Comparison of ENCODE assay signal across 22 cellular contexts in genomic region chr7:96016056-96016455, GRCh38.
DNase-seq lines count a peak whose midpoint lies in the region; ATAC-seq and TF ChIP-seq lines count a peak whose summit lies in the region.
"Had no signal": no experiment of that assay in that cellular context is flagged by ENCODE, and none has a peak within 500 bp of the region (broad histone marks: within the 10 kb centered on the region; RNA-seq: fewer than 3 reads in every experiment).

No MANE protein-coding gene starts in this region.

- no peaks in the 10 kb centered on the region for H3K9me3 Mint-ChIP-seq in natural killer cell treated with Interleukin-12 subunit alpha and Interleukin-12 subunit beta and Interleukin-15 and Interleukin-18, amount 100 ng/mL, for 72 hours
- no peaks in the 10 kb centered on the region for H3K9me3 Mint-ChIP-seq in activated CD4-positive, alpha-beta memory T cell treated with anti-CD3 and anti-CD28 coated beads for 36 hours

- no peaks in the 10 kb centered on the region for H3K9me3 ChIP-seq in GM23248 (ENCODE audit: low read depth)

- TF ChIP-seq CTCF in GM10248 (IDR thresholded peaks at IDR 0.05; ENCODE audit: control extremely low read depth, extremely low read depth, low read depth, missing control alignments): no peak

- no peaks in the 10 kb centered on the region for H3F3A ChIP-seq in GM23248 (ENCODE audit: insufficient read depth)

- POLR2A ChIA-PET in GM10248 (lab: Yijun Ruan, JAX): no interaction called here
- POLR2A ChIA-PET in activated CD4-positive, alpha-beta memory T cell treated with anti-CD3 and anti-CD28 coated beads for 36 hours (lab: Charles Lee): no interaction called here

- no peaks in the 10 kb centered on the region for H3K36me3 Mint-ChIP-seq in natural killer cell treated with Interleukin-12 subunit alpha and Interleukin-12 subunit beta and Interleukin-15 and Interleukin-18, amount 100 ng/mL, for 72 hours
- H3K36me3 Mint-ChIP-seq in activated CD4-positive, alpha-beta memory T cell treated with anti-CD3 and anti-CD28 coated beads for 36 hours: no peaks in the 10 kb centered on the region
- H3K36me3 Mint-ChIP-seq: CD4-positive, alpha-beta memory T cell had no signal

- no peak overlapping the region for H3K4me2 ChIP-seq in GM23248 (ENCODE audit: unreplicated experiment)

- DNase-seq in AG20443 (ENCODE audit: low spot score) (peak; percentile 37), GM23248 (peak; percentile 33), myocyte (ENCODE audit: low read depth) (peak; percentile 79), GM10248 (ENCODE audit: extremely low spot score) (no peak), AML-193 (lab: John Stamatoyannopoulos, UW) (no peak)
- DNase-seq in natural killer cell treated with Interleukin-12 subunit alpha and Interleukin-12 subunit beta and Interleukin-15 and Interleukin-18, amount 100 ng/mL, for 72 hours (ENCODE audit: low spot score): no peak
- DNase-seq in activated CD4-positive, alpha-beta memory T cell treated with anti-CD3 and anti-CD28 coated beads for 36 hours: no peak
- DNase-seq: C1 segment of cervical spinal cord; CD4-positive, alpha-beta memory T cell; COR-L47; DMS79 treated with DMSO at 0.1 percent for 48 hours; GF-D8; IMR-90; KG1; MM.1S; NCI-H1417 treated with DMSO at 0.1 percent for 48 hours; NCI-H1694 treated with DMSO at 0.1 percent for 48 hours; NCI-H2081; NCI-H2227 treated with DMSO at 0.1 percent for 48 hours; NCI-H510A; Right ventricle myocardium superior; RPMI8226 had no signal

- 33 to 52% methylated on average over 2 of the region's 2 CpGs for WGBS in GM23248 (ENCODE audit: low coverage in 1 of 2, low lambda C conversion rate in 2 of 2, missing lambda C conversion rate in 2 of 2), 2 experiments

- H3K4me3 Mint-ChIP-seq in natural killer cell treated with Interleukin-12 subunit alpha and Interleukin-12 subunit beta and Interleukin-15 and Interleukin-18, amount 100 ng/mL, for 72 hours: no peak overlapping the region
- H3K4me3 Mint-ChIP-seq in activated CD4-positive, alpha-beta memory T cell treated with anti-CD3 and anti-CD28 coated beads for 36 hours: no peak overlapping the region
- H3K4me3 Mint-ChIP-seq: CD4-positive, alpha-beta memory T cell had no signal

- no peak overlapping the region for H3K27ac Mint-ChIP-seq in natural killer cell treated with Interleukin-12 subunit alpha and Interleukin-12 subunit beta and Interleukin-15 and Interleukin-18, amount 100 ng/mL, for 72 hours
- H3K27ac Mint-ChIP-seq in activated CD4-positive, alpha-beta memory T cell treated with anti-CD3 and anti-CD28 coated beads for 36 hours: no peak overlapping the region
- H3K27ac Mint-ChIP-seq: CD4-positive, alpha-beta memory T cell had no signal

- H4K20me1 ChIP-seq in GM23248 (ENCODE audit: insufficient read depth): no peaks in the 10 kb centered on the region

- no peak overlapping the region for H3K9ac ChIP-seq in GM23248

- no peaks in the 10 kb centered on the region for H3K79me2 ChIP-seq in GM23248 (ENCODE audit: insufficient read depth)

- in situ Hi-C loops in GM23248 (cut with MboI): no loop called here

- peaks cover 17 to 22% of the 10 kb centered on the region in 2 donors for H3K27me3 Mint-ChIP-seq in natural killer cell treated with Interleukin-12 subunit alpha and Interleukin-12 subunit beta and Interleukin-15 and Interleukin-18, amount 100 ng/mL, for 72 hours
- peaks cover 21% of the 10 kb centered on the region for H3K27me3 Mint-ChIP-seq in activated CD4-positive, alpha-beta memory T cell treated with anti-CD3 and anti-CD28 coated beads for 36 hours

- H3K4me1 Mint-ChIP-seq in natural killer cell treated with Interleukin-12 subunit alpha and Interleukin-12 subunit beta and Interleukin-15 and Interleukin-18, amount 100 ng/mL, for 72 hours (ENCODE audit: low read depth in 2 of 2): no peaks in the 10 kb centered on the region
- no peaks in the 10 kb centered on the region for H3K4me1 Mint-ChIP-seq in activated CD4-positive, alpha-beta memory T cell treated with anti-CD3 and anti-CD28 coated beads for 36 hours (ENCODE audit: low read depth)
- H3K4me1 Mint-ChIP-seq: CD4-positive, alpha-beta memory T cell had no signal

- no peaks in the 10 kb centered on the region for H3K36me3 ChIP-seq in GM23248 (ENCODE audit: low read depth)

- no peak overlapping the region for H2AFZ ChIP-seq in GM23248

- no peak for ATAC-seq in natural killer cell treated with Interleukin-12 subunit alpha and Interleukin-12 subunit beta and Interleukin-15 and Interleukin-18, amount 100 ng/mL, for 72 hours

- CTCF ChIA-PET in GM10248 (lab: Yijun Ruan, JAX): no interaction called here
- CTCF ChIA-PET in activated CD4-positive, alpha-beta memory T cell treated with anti-CD3 and anti-CD28 coated beads for 36 hours (lab: Charles Lee): no interaction called here

- H3K4me1 ChIP-seq in GM23248 (ENCODE audit: insufficient read depth): no peaks in the 10 kb centered on the region

- H3K9me2 ChIP-seq in GM23248 (ENCODE audit: insufficient read depth): no peaks in the 10 kb centered on the region

- H3K4me3 ChIP-seq in GM23248: no peak overlapping the region

- intact Hi-C loops in activated CD4-positive, alpha-beta memory T cell treated with anti-CD3 and anti-CD28 coated beads for 36 hours (cut with micrococcal nuclease): no loop called here

- no peaks in the 10 kb centered on the region for H3K27me3 ChIP-seq in GM23248 (replicated peaks; ENCODE audit: insufficient read depth)

- no peak overlapping the region for H3K27ac ChIP-seq in GM23248

Comparison
In these comparisons a context has a peak if more than half of its experiments do, and no peak if none do; other contexts are left out.
1. DNase-seq: peak in AG20443 (single experiment), GM23248 (single experiment) and myocyte (single experiment); none in natural killer cell treated with Interleukin-12 subunit alpha and Interleukin-12 subunit beta and Interleukin-15 and Interleukin-18, amount 100 ng/mL, for 72 hours (single experiment), GM10248 (single experiment), AML-193 (0 of 2) and activated CD4-positive, alpha-beta memory T cell treated with anti-CD3 and anti-CD28 coated beads for 36 hours (single experiment).